22 cellular contexts compared by ENCODE assay signal in genomic region chr7:73698410-73698809, GRCh38. TPM values are rescaled to one million over a fixed set of nuclear protein-coding genes. Genes with fewer than 3 reads are reported as not detected.
"Had no signal": no experiment of that assay in that cellular context is flagged by ENCODE, and none has a peak within 500 bp of the region (broad histone marks: within the 10 kb centered on the region; RNA-seq: fewer than 3 reads in every experiment).

No MANE protein-coding gene starts in this region.

- H3K27me3 ChIP-seq: gastrocnemius medialis, suprapubic skin, transverse colon, uterus had no signal

- H3K4me1 Mint-ChIP-seq: activated CD4-positive, alpha-beta memory T cell treated with anti-CD3 and anti-CD28 coated beads, Interleukin-2, amount 10 ng/mL, durations not matched to agents 7 days and 5 days; immature natural killer cell had no signal

- H3K27ac Mint-ChIP-seq: activated CD4-positive, alpha-beta memory T cell treated with anti-CD3 and anti-CD28 coated beads, Interleukin-2, amount 10 ng/mL, durations not matched to agents 7 days and 5 days; stimulated activated naive CD8-positive, alpha-beta T cell treated with anti-CD3 and anti-CD28 coated beads, Interleukin-15, Interleukin-2, amounts not matched to agents 100 ng/mL and 50 ng/mL, for 24 hours had no signal

- H3K9me3 Mint-ChIP-seq: activated CD4-positive, alpha-beta memory T cell treated with anti-CD3 and anti-CD28 coated beads, Interleukin-2, amount 10 ng/mL, durations not matched to agents 7 days and 5 days; activated T-cell treated with anti-CD3 and anti-CD28 coated beads, Interleukin-2, amount 50 U/mL, for 4 hours; immature natural killer cell; stimulated activated naive CD8-positive, alpha-beta T cell treated with anti-CD3 and anti-CD28 coated beads, Interleukin-15, Interleukin-2, amounts not matched to agents 100 ng/mL and 50 ng/mL, for 24 hours had no signal

- H3K4me1 ChIP-seq: gastrocnemius medialis, left ventricle myocardium inferior, suprapubic skin, uterus had no signal

- DNase-seq: activated CD4-positive, alpha-beta memory T cell treated with anti-CD3 and anti-CD28 coated beads, Interleukin-2, amount 10 ng/mL, durations not matched to agents 7 days and 5 days; activated CD4-positive, alpha-beta T cell treated with anti-CD3 and anti-CD28 coated beads for 4 hours; activated effector memory CD4-positive, alpha-beta T cell treated with Interleukin-2 at 50 U/mL for 16 hours; activated naive CD4-positive, alpha-beta T cell treated with anti-CD3 and anti-CD28 coated beads, Interleukin-2, amount 50 U/mL, for 16 hours; activated T-cell treated with anti-CD3 and anti-CD28 coated beads, Interleukin-2, amount 50 U/mL, for 4 hours; cerebellar nuclear complex; cortex of kidney; erythroblast; gastrocnemius medialis; head of caudate nucleus; immature natural killer cell; kidney glomerular epithelial cell; left ventricle myocardium inferior; mammary epithelial cell; occipital lobe; stimulated activated CD4-positive, alpha-beta T cell treated with anti-CD3 and anti-CD28 coated beads, Interleukin-2, amount 100 ng/mL, for 24 hours; SW 1271; transverse colon; uterus had no signal

- H3K36me3 ChIP-seq: uterus had no signal

- H3K4me3 ChIP-seq: gastrocnemius medialis, left ventricle myocardium inferior, suprapubic skin, transverse colon, uterus had no signal

- H3K4me3 Mint-ChIP-seq: activated CD4-positive, alpha-beta memory T cell treated with anti-CD3 and anti-CD28 coated beads, Interleukin-2, amount 10 ng/mL, durations not matched to agents 7 days and 5 days; activated T-cell treated with anti-CD3 and anti-CD28 coated beads, Interleukin-2, amount 50 U/mL, for 4 hours; immature natural killer cell; stimulated activated naive CD8-positive, alpha-beta T cell treated with anti-CD3 and anti-CD28 coated beads, Interleukin-15, Interleukin-2, amounts not matched to agents 100 ng/mL and 50 ng/mL, for 24 hours had no signal

- H3K27ac ChIP-seq: gastrocnemius medialis, left ventricle myocardium inferior, suprapubic skin, transverse colon, uterus had no signal

- H3K27me3 Mint-ChIP-seq: activated CD4-positive, alpha-beta memory T cell treated with anti-CD3 and anti-CD28 coated beads, Interleukin-2, amount 10 ng/mL, durations not matched to agents 7 days and 5 days; stimulated activated naive CD8-positive, alpha-beta T cell treated with anti-CD3 and anti-CD28 coated beads, Interleukin-15, Interleukin-2, amounts not matched to agents 100 ng/mL and 50 ng/mL, for 24 hours had no signal

- ATAC-seq: activated T-cell treated with anti-CD3 and anti-CD28 coated beads, Interleukin-2, amount 50 U/mL, for 4 hours; gastrocnemius medialis had no signal

- H3K9me3 ChIP-seq: gastrocnemius medialis, left ventricle myocardium inferior, suprapubic skin, transverse colon, uterus had no signal

RNA-seq across cellular contexts. Expression of gene VPS37D, which starts 30.8 kb away (rescaled TPM):
- total RNA-seq: T-helper 2 cell treated with Interferon-gamma antibody and Interleukin-4, amounts not matched to agents 100 ng/mL and 5 ng/mL, for 36 hours had no signal
